8 cellular contexts compared by ENCODE assay signal in the genomic region with DNA sequence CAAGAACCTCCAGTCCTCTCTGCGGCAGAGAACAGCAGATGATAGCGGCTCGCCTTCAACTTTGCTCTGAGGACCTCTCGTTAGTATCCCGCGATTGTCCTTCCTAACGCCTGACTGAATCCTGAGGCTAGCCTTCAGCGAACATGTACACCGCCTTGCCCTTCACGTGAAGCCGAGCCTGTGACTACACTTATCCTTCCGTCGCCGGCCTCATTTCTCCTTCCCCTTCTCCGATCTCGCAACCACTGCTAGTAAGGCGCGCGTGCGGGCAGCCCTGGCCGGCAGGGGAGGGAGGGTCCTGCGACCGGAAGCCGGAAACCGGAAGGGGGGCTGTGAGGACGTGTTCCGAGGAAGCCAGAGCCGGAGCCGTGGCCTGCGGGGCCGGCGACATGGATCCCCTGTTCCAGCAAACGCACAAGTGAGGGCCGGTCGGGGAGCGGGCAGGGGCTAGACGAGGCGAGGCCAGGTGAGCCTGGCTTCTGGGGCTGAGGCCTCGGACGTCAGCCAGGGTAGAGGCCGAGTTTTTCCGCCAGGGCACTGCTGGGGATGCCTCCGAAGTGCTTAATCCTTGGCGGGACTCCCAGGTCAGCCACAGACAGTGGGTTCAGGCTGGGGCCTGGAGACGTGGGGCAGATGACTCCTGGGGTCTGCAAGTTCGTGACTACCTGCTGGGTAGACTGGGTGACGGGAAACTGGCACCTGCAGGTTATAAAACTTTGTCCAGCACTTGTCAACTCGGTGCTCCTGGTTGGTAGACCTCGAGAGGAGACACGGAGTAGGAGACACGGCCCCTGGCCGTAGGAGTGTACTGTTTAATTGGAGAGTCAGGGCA. TPM values are rescaled to one million over a fixed set of nuclear protein-coding genes. Genes with fewer than 3 reads are reported as not detected.
DNase-seq lines count a peak whose midpoint lies in the region; ATAC-seq and TF ChIP-seq lines count a peak whose summit lies in the region.

TSS of gene GOSR2 (plus strand) at position 357 of the 832 bp plus-strand sequence. CDS start at position 390, 33 bp downstream.

- TF ChIP-seq CTCF in GM06990 (IDR thresholded peaks at IDR 0.05; ENCODE audit: insufficient read depth, low read length, poor library complexity, severe bottlenecking) (no peak), osteoblast (IDR thresholded peaks at IDR 0.05; ENCODE audit: extremely low read depth, low read depth, low read length) (no peak), testis (IDR thresholded peaks at IDR 0.05) (peak in 1 of 3 experiments; percentile 34)

- intact Hi-C loops in testis (cut with DNase I; ENCODE audit: low total_unique reads): no loop called here

- DNase-seq in GM06990 (ENCODE audit: extremely low read depth, insufficient read length): peak; percentile 95
- DNase-seq in NCI-H1048 (lab: John Stamatoyannopoulos, UW): peak; percentile 59
- no peak for DNase-seq in glomerular endothelial cell (ENCODE audit: extremely low read depth, low read depth, low spot score)
- DNase-seq in osteoblast (ENCODE audit: insufficient read length, low spot score, missing footprints): peak; percentile 95
- peak; percentile 94 for DNase-seq in testis

- H2AFZ ChIP-seq in osteoblast (ENCODE audit: low read length): peak within 1 kb of the TSS; percentile 90

- H3K27ac Mint-ChIP-seq in activated naive CD4-positive, alpha-beta T cell treated with anti-CD3 and anti-CD28 coated beads, Interleukin-2, amount 50 U/mL, for 24 hours: peak within 1 kb of the TSS; percentile 100

- H3K4me1 ChIP-seq in osteoblast (ENCODE audit: insufficient read depth, low read length) (peaks cover 10% of the 10 kb centered on the region), testis (peaks cover 14% of the 10 kb centered on the region)

- H3K4me1 Mint-ChIP-seq in activated naive CD4-positive, alpha-beta T cell treated with anti-CD3 and anti-CD28 coated beads, Interleukin-2, amount 50 U/mL, for 24 hours: peaks cover 51% of the 10 kb centered on the region

- ATAC-seq in HG02571 (IDR thresholded peaks at IDR 0.05; ENCODE audit: unreplicated experiment): peak; percentile 86
- peak; percentile 99 for ATAC-seq in SK-N-SH treated with all-trans-retinoic acid at 6 μM for 48 hours

- peak within 1 kb of the TSS; percentile 84 for H3K4me3 ChIP-seq in GM06990 (replicated peaks; ENCODE audit: low read depth, low read length)
- H3K4me3 ChIP-seq in osteoblast (ENCODE audit: insufficient read depth, low read length): peak within 1 kb of the TSS; percentile 99
- H3K4me3 ChIP-seq in testis: peak within 1 kb of the TSS; percentile 73 to 96

- no peaks in the 10 kb centered on the region; the same call in 1 of the 2 replicates for H3K36me3 ChIP-seq in GM06990 (ENCODE audit: control insufficient read depth, insufficient read depth, low read length)
- peaks cover 8% of the 10 kb centered on the region for H3K36me3 ChIP-seq in osteoblast (ENCODE audit: insufficient read depth, low read length)
- no peaks in the 10 kb centered on the region for H3K36me3 ChIP-seq in testis (ENCODE audit: low read depth, missing control alignments)

- H3K4me3 Mint-ChIP-seq in activated naive CD4-positive, alpha-beta T cell treated with anti-CD3 and anti-CD28 coated beads, Interleukin-2, amount 50 U/mL, for 24 hours: peak within 1 kb of the TSS; percentile 93

- no peaks in the 10 kb centered on the region for H3K9me3 Mint-ChIP-seq in activated naive CD4-positive, alpha-beta T cell treated with anti-CD3 and anti-CD28 coated beads, Interleukin-2, amount 50 U/mL, for 24 hours

- H3K9me3 ChIP-seq in osteoblast (ENCODE audit: low read depth, low read length) (no peaks in the 10 kb centered on the region), testis (no peaks in the 10 kb centered on the region)

- H3K27me3 Mint-ChIP-seq in activated naive CD4-positive, alpha-beta T cell treated with anti-CD3 and anti-CD28 coated beads, Interleukin-2, amount 50 U/mL, for 24 hours: no peaks in the 10 kb centered on the region

- 0 to 1% methylated on average over 37 to 51 of the region's 52 CpGs for WGBS in testis, 2 donors

- peaks cover 44% of the 10 kb centered on the region for H4K20me1 ChIP-seq in osteoblast (ENCODE audit: insufficient read depth, low read length)

- no peak for TF ChIP-seq POLR2A in testis (IDR thresholded peaks at IDR 0.05)

- H3K4me2 ChIP-seq in osteoblast (ENCODE audit: insufficient read depth, low read length): peak within 1 kb of the TSS; percentile 87

- no peaks in the 10 kb centered on the region for H3K27me3 ChIP-seq in GM06990 (replicated peaks; ENCODE audit: control insufficient read depth, insufficient read depth, low read length)
- no peaks in the 10 kb centered on the region for H3K27me3 ChIP-seq in osteoblast (ENCODE audit: insufficient read depth, low read length)
- no peaks in the 10 kb centered on the region for H3K27me3 ChIP-seq in testis

- H3K27ac ChIP-seq in osteoblast (ENCODE audit: low read depth, low read length): peak within 1 kb of the TSS; percentile 93
- H3K27ac ChIP-seq in testis: peak within 1 kb of the TSS; percentile 83 to 98

- peaks cover 3% of the 10 kb centered on the region for H3K36me3 Mint-ChIP-seq in activated naive CD4-positive, alpha-beta T cell treated with anti-CD3 and anti-CD28 coated beads, Interleukin-2, amount 50 U/mL, for 24 hours

- peaks cover 53% of the 10 kb centered on the region for H3K79me2 ChIP-seq in osteoblast (ENCODE audit: insufficient read depth, low read length)

TF ChIP-seq in SK-N-SH treated with all-trans-retinoic acid at 6 μM for 48 hours, 23 proteins besides CTCF, POLR2A, EP300 and RAD21:
- TF ChIP-seq ZNF8 (CRISPR knock-in tag; IDR thresholded peaks at IDR 0.05) (no peak), POU6F1 (CRISPR knock-in tag; IDR thresholded peaks at IDR 0.05; ENCODE audit: borderline replicate concordance, low read depth) (0 out of 2 replicates have a peak, but pooled peaks have one; percentile 60), ZFP3 (CRISPR knock-in tag; IDR thresholded peaks at IDR 0.05) (0 out of 2 replicates have a peak, but pooled peaks have one; percentile 10)
- TF ChIP-seq, protein P1, sequence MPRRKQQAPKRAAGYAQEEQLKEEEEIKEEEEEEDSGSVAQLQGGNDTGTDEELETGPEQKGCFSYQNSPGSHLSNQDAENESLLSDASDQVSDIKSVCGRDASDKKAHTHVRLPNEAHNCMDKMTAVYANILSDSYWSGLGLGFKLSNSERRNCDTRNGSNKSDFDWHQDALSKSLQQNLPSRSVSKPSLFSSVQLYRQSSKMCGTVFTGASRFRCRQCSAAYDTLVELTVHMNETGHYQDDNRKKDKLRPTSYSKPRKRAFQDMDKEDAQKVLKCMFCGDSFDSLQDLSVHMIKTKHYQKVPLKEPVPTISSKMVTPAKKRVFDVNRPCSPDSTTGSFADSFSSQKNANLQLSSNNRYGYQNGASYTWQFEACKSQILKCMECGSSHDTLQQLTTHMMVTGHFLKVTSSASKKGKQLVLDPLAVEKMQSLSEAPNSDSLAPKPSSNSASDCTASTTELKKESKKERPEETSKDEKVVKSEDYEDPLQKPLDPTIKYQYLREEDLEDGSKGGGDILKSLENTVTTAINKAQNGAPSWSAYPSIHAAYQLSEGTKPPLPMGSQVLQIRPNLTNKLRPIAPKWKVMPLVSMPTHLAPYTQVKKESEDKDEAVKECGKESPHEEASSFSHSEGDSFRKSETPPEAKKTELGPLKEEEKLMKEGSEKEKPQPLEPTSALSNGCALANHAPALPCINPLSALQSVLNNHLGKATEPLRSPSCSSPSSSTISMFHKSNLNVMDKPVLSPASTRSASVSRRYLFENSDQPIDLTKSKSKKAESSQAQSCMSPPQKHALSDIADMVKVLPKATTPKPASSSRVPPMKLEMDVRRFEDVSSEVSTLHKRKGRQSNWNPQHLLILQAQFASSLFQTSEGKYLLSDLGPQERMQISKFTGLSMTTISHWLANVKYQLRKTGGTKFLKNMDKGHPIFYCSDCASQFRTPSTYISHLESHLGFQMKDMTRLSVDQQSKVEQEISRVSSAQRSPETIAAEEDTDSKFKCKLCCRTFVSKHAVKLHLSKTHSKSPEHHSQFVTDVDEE (CRISPR knock-in tag; IDR thresholded peaks at IDR 0.05): 0 out of 2 replicates have a peak, but pooled peaks have one; percentile 8

RNA-seq across cellular contexts. Expression of gene GOSR2, which starts in this region (rescaled TPM):
- total RNA-seq in glomerular endothelial cell (38.9 and 44.5 TPM in 2 replicates), osteoblast (43.9 and 44.9 TPM in 2 replicates), testis (10 to 100 TPM; 72.2 to 92.8 TPM)
- polyA plus RNA-seq in testis (ENCODE audit: insufficient read depth, low read depth, low replicate concordance): 92.4 TPM
